Comparison of ENCODE assay signal across 19 cellular contexts in genomic region chr15:99073008-99073714, GRCh38. TPM values are rescaled to one million over a fixed set of nuclear protein-coding genes. Genes with fewer than 3 reads are reported as not detected.
DNase-seq lines count a peak whose midpoint lies in the region; ATAC-seq and TF ChIP-seq lines count a peak whose summit lies in the region.
"Had no signal": no experiment of that assay in that cellular context is flagged by ENCODE, and none has a peak within 500 bp of the region (broad histone marks: within the 10 kb centered on the region; RNA-seq: fewer than 3 reads in every experiment).

No MANE protein-coding gene starts in this region.

- H3K9me3 ChIP-seq in left lung: no peaks in the 10 kb centered on the region
- H3K9me3 ChIP-seq in PC-9 (ENCODE audit: insufficient read depth, low read depth): no peaks in the 10 kb centered on the region
- H3K9me3 ChIP-seq: body of pancreas, esophagus muscularis mucosa had no signal

- no TSS peak for BruUV-seq in PC-9 (replicated peaks; lab: Mats Ljungman, UMichigan)

- CTCF ChIA-PET in PC-9 (lab: Charles Lee): interaction anchor here (2.4 kb wide), 1 partner anchor 554 kb away, joined by 8 read pairs; no protein-coding TSS in a partner anchor

- TF ChIP-seq CTCF in GM12865 (IDR thresholded peaks at IDR 0.05; ENCODE audit: insufficient read depth, low read depth, low read length, missing control alignments): no peak
- TF ChIP-seq CTCF in coronary artery (IDR thresholded peaks at IDR 0.05): no peak
- no peak for TF ChIP-seq CTCF in left lung (IDR thresholded peaks at IDR 0.05)
- no peak for TF ChIP-seq CTCF in PC-9 (conservative IDR thresholded peaks at IDR 0.05)

- no peaks in the 10 kb centered on the region for H3K79me2 ChIP-seq in PC-9 (ENCODE audit: low read depth)

- no peak overlapping the region for H3K4me2 ChIP-seq in PC-9

- ATAC-seq in GM21367 (IDR thresholded peaks at IDR 0.05; ENCODE audit: unreplicated experiment): peak; percentile 50
- peak; percentile 47 for ATAC-seq in HG03442 (IDR thresholded peaks at IDR 0.05; ENCODE audit: unreplicated experiment)
- ATAC-seq in left lung: no peak
- no peak for ATAC-seq in left ventricle myocardium superior
- ATAC-seq: body of pancreas, HepG2, T-cell had no signal

- no peak overlapping the region for H3K4me3 ChIP-seq in GM12865 (ENCODE audit: low read depth, low read length)
- H3K4me3 ChIP-seq in coronary artery: no peak overlapping the region
- no peak overlapping the region for H3K4me3 ChIP-seq in left lung
- H3K4me3 ChIP-seq in PC-9: no peak overlapping the region
- H3K4me3 ChIP-seq: body of pancreas, esophagus muscularis mucosa had no signal

- no peaks in the 10 kb centered on the region for H3F3A ChIP-seq in PC-9 (ENCODE audit: insufficient read depth, low read depth)

- peak; percentile 74 for DNase-seq in GM12865 (ENCODE audit: low read depth)
- DNase-seq in coronary artery (ENCODE audit: low spot score): peak; percentile 46
- DNase-seq in left lung: no peak
- no peak for DNase-seq in amniotic stem cell (lab: John Stamatoyannopoulos, UW)
- no peak for DNase-seq in left ventricle myocardium superior
- no peak for DNase-seq in PC-9
- DNase-seq: activated naive CD4-positive, alpha-beta T cell treated with anti-CD3 and anti-CD28 coated beads, Interleukin-2, amount 10 ng/mL, durations not matched to agents 7 days and 5 days; body of pancreas; dermis blood vessel endothelial cell; GF-D8; glutamatergic neuron; immature natural killer cell; NCI-H2081 treated with DMSO at 0.1 percent for 48 hours; NCI-H774; T-cell had no signal

- H3K36me3 ChIP-seq in left lung (no peaks in the 10 kb centered on the region), PC-9 (ENCODE audit: low read depth) (no peaks in the 10 kb centered on the region)
- H3K36me3 ChIP-seq: esophagus muscularis mucosa had no signal

- H3K4me1 ChIP-seq in left lung (peaks cover 0 to 6% of the 10 kb centered on the region in 2 donors), PC-9 (replicated peaks; ENCODE audit: insufficient read depth) (no peaks in the 10 kb centered on the region)

- H3K9me2 ChIP-seq in PC-9 (ENCODE audit: insufficient read depth): no peaks in the 10 kb centered on the region

- POLR2A ChIA-PET in PC-9 (lab: Charles Lee; ENCODE audit: unreplicated experiment): interaction anchor here (0.6 kb wide), 1 partner anchor 27 kb away, joined by 3 read pairs; no protein-coding TSS in a partner anchor

- H4K20me1 ChIP-seq in PC-9 (ENCODE audit: insufficient read depth): no peaks in the 10 kb centered on the region

- H3K27me3 ChIP-seq in left lung (no peaks in the 10 kb centered on the region), PC-9 (ENCODE audit: insufficient read depth, low read depth) (no peaks in the 10 kb centered on the region)
- H3K27me3 ChIP-seq: body of pancreas, esophagus muscularis mucosa had no signal

- intact Hi-C loops in left lung (cut with DNase I): loop anchor here in 1 of 2 donors (10.0 kb wide), 1 partner anchor 408 kb away; no protein-coding TSS in a partner anchor
- intact Hi-C loops in left ventricle myocardium superior (cut with micrococcal nuclease): no loop called here
- intact Hi-C loops in PC-9 (cut with micrococcal nuclease; ENCODE audit: unreplicated experiment): no loop called here

- no peak overlapping the region for H3K27ac ChIP-seq in coronary artery
- H3K27ac ChIP-seq in left lung: no peak overlapping the region
- no peak overlapping the region for H3K27ac ChIP-seq in PC-9
- H3K27ac ChIP-seq: body of pancreas, esophagus muscularis mucosa had no signal

- H2AFZ ChIP-seq in PC-9: no peak overlapping the region

RNA-seq across cellular contexts. Expression of gene SYNM, which starts 31.7 kb away (rescaled TPM):
- total RNA-seq in left lung (10 to 100 TPM; 15.3 to 17.6 TPM), left ventricle myocardium superior (329 TPM), PC-9 (2021) (2.2 and 2.4 TPM in 2 replicates)

Comparison
In these comparisons a context has a peak if more than half of its experiments do, and no peak if none do; other contexts are left out.
1. DNase-seq: peak in GM12865 (single experiment) and coronary artery (single experiment); none in left lung (0 of 2), amniotic stem cell (single experiment), left ventricle myocardium superior (single experiment) and PC-9 (0 of 2).
2. ATAC-seq: peak in GM21367 (single experiment) and HG03442 (single experiment); none in left lung (single experiment) and left ventricle myocardium superior (single experiment).
3. RNA of gene SYNM, which starts 31.7 kb away (total RNA-seq): 329 TPM in left ventricle myocardium superior (single experiment); 15.3 to 17.6 TPM in left lung and 2.2 to 2.4 TPM in PC-9; every median in the first group is over 10 times any median in the second.